In the genomic region with DNA sequence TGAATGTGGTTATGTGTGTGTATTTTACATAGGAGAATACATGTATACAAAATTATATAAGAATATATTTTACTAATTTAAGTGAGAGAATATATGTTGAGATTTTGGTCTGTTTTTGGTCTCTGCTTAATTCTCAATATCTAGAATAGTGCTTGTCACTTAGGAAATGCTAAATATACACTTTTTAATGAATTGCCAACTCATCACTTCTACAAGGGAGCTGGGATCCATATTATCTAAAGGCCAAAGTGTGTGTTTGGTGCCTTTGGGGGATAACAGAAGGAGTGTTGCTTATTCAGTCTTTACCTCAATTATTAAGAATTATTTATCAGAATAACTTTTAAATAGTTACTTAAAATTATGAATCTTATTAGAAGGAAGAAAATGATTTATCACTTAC, we compare ENCODE assay signal across 7 cellular contexts.
"Had no signal": no experiment of that assay in that cellular context is flagged by ENCODE, and none has a peak within 500 bp of the region (broad histone marks: within the 10 kb centered on the region; RNA-seq: fewer than 3 reads in every experiment).

No MANE protein-coding gene starts in this region.

- H3K27ac ChIP-seq: HL-60, KMS-11 had no signal

- H3K9ac ChIP-seq: KMS-11 had no signal

- DNase-seq: Karpas-422, Kasumi-1, KBM-7, KG1 had no signal

- H3K4me2 ChIP-seq: KMS-11 had no signal

- FAIRE-seq: HTR-8/SVneo had no signal
